ENCODE assay signal across 14 cellular contexts in genomic region chr11:126340960-126341709, GRCh38. TPM values are rescaled to one million over a fixed set of nuclear protein-coding genes. Genes with fewer than 3 reads are reported as not detected.
DNase-seq lines count a peak whose midpoint lies in the region; ATAC-seq, FAIRE-seq and TF ChIP-seq lines count a peak whose summit lies in the region.
"Had no signal": no experiment of that assay in that cellular context is flagged by ENCODE, and none has a peak within 500 bp of the region (broad histone marks: within the 10 kb centered on the region; RNA-seq: fewer than 3 reads in every experiment).

No MANE protein-coding gene starts in this region.

- intact Hi-C loops in PC-3 (cut with micrococcal nuclease) (no loop called here), endothelial cell of umbilical vein (cut with micrococcal nuclease) (no loop called here), spleen (cut with DNase I; ENCODE audit: low total_unique reads) (no loop called here)

- H3K36me3 ChIP-seq in PC-3 (ENCODE audit: low read depth, low read length) (peaks cover 14% of the 10 kb centered on the region; the same call in 1 of the 2 replicates), endothelial cell of umbilical vein (ENCODE audit: control insufficient read depth in 2 of 2, extremely low read depth in 1 of 2, insufficient read depth in 2 of 2, low read length in 2 of 2) (no peaks in the 10 kb centered on the region), spleen (peaks cover 0 to 95% (median 63%) of the 10 kb centered on the region in 6 donors)

- peaks cover 11% of the 10 kb centered on the region for H3K36me3 Mint-ChIP-seq in activated naive CD8-positive, alpha-beta T cell treated with anti-CD3 and anti-CD28 coated beads, Interleukin-2, amount 10 ng/mL, durations not matched to agents 7 days and 5 days
- H3K36me3 Mint-ChIP-seq in activated naive CD8-positive, alpha-beta T cell treated with anti-CD3 and anti-CD28 coated beads for 36 hours, result peaks cover 11% of the 10 kb centered on the region

- H3K4me3 Mint-ChIP-seq in activated naive CD8-positive, alpha-beta T cell treated with anti-CD3 and anti-CD28 coated beads, Interleukin-2, amount 10 ng/mL, durations not matched to agents 7 days and 5 days, result no peak overlapping the region
- no peak overlapping the region for H3K4me3 Mint-ChIP-seq in activated naive CD8-positive, alpha-beta T cell treated with anti-CD3 and anti-CD28 coated beads for 36 hours
- H3K4me3 Mint-ChIP-seq: T-cell had no signal

- H3K27me3 Mint-ChIP-seq in activated naive CD8-positive, alpha-beta T cell treated with anti-CD3 and anti-CD28 coated beads, Interleukin-2, amount 10 ng/mL, durations not matched to agents 7 days and 5 days, result no peaks in the 10 kb centered on the region
- no peaks in the 10 kb centered on the region for H3K27me3 Mint-ChIP-seq in activated naive CD8-positive, alpha-beta T cell treated with anti-CD3 and anti-CD28 coated beads for 36 hours
- H3K27me3 Mint-ChIP-seq: T-cell had no signal

- POLR2A ChIA-PET in activated naive CD8-positive, alpha-beta T cell treated with anti-CD3 and anti-CD28 coated beads, Interleukin-2, amount 10 ng/mL, durations not matched to agents 7 days and 5 days (lab: Charles Lee), result no interaction called here
- POLR2A ChIA-PET in PC-3 (lab: Charles Lee; ENCODE audit: unreplicated experiment), result no interaction called here
- POLR2A ChIA-PET in endothelial cell of umbilical vein (lab: Charles Lee), result interaction anchor here (1.0 kb wide), 1 partner anchor 13 kb away, joined by 3 read pairs; no protein-coding TSS in a partner anchor

- H3K27ac Mint-ChIP-seq in activated naive CD8-positive, alpha-beta T cell treated with anti-CD3 and anti-CD28 coated beads, Interleukin-2, amount 10 ng/mL, durations not matched to agents 7 days and 5 days, result peak overlapping the region; percentile 75
- no peak overlapping the region for H3K27ac Mint-ChIP-seq in activated naive CD8-positive, alpha-beta T cell treated with anti-CD3 and anti-CD28 coated beads for 36 hours

- H2AFZ ChIP-seq in PC-3 (ENCODE audit: low read length) (no peak overlapping the region), endothelial cell of umbilical vein (ENCODE audit: low read depth, low read length) (no peak overlapping the region)

- dilution Hi-C loops in endothelial cell of umbilical vein (cut with MboI; ENCODE audit: extremely low pct_ligation_motif_present, low sequenced_read_pairs), result no loop called here

- 81 to 89% (median 83%) methylated on average over 13 of the region's 13 CpGs for WGBS in spleen, 5 donors

- CTCF ChIA-PET in PC-3 (lab: Charles Lee), result no interaction called here
- CTCF ChIA-PET in endothelial cell of umbilical vein (lab: Charles Lee), result interaction anchor here (1.0 to 1.9 kb wide), 5 partner anchors 8 to 140 kb away, joined by 3 to 9 read pairs (median 6); partner anchors contain the start of gene ST3GAL4

- FAIRE-seq in endothelial cell of umbilical vein (lab: Jason Lieb, UNC), result no peak
- FAIRE-seq: GM18507 had no signal

- no peaks in the 10 kb centered on the region for H3K27me3 ChIP-seq in PC-3 (ENCODE audit: low read length)
- H3K27me3 ChIP-seq in endothelial cell of umbilical vein (ENCODE audit: control insufficient read depth in 2 of 2, insufficient read depth in 2 of 2, low read length in 2 of 2), result no peaks in the 10 kb centered on the region
- no peaks in the 10 kb centered on the region for H3K27me3 ChIP-seq in spleen (replicated peaks in 1 of 7)
- H3K27me3 ChIP-seq: ascending aorta had no signal

- H3K9me3 Mint-ChIP-seq in activated naive CD8-positive, alpha-beta T cell treated with anti-CD3 and anti-CD28 coated beads, Interleukin-2, amount 10 ng/mL, durations not matched to agents 7 days and 5 days, result no peaks in the 10 kb centered on the region
- H3K9me3 Mint-ChIP-seq in activated naive CD8-positive, alpha-beta T cell treated with anti-CD3 and anti-CD28 coated beads for 36 hours, result no peaks in the 10 kb centered on the region
- H3K9me3 Mint-ChIP-seq: T-cell had no signal

- H3K4me3 ChIP-seq in PC-3 (ENCODE audit: low read length), result no peak overlapping the region; the same call in 1 of the 2 replicates
- H3K4me3 ChIP-seq in endothelial cell of umbilical vein (replicated peaks in 1 of 3; ENCODE audit: insufficient read depth in 1 of 3, low read depth in 1 of 3, low read length in 3 of 3), result no peak overlapping the region
- no peak overlapping the region for H3K4me3 ChIP-seq in spleen
- H3K4me3 ChIP-seq: ascending aorta, K562 had no signal

- no peak for TF ChIP-seq CTCF in PC-3 (conservative IDR thresholded peaks at IDR 0.05; ENCODE audit: low read depth, low read length)
- no peak for TF ChIP-seq CTCF in endothelial cell of umbilical vein (IDR thresholded peaks at IDR 0.05; ENCODE audit: extremely low read depth in 1 of 2, insufficient read depth in 1 of 2, low read depth in 1 of 2, low read length in 2 of 2)
- no peak for TF ChIP-seq CTCF in spleen (IDR thresholded peaks at IDR 0.05 in 8 of 11, conservative IDR thresholded peaks at IDR 0.05 in 3 of 11)

- H3K4me2 ChIP-seq in PC-3 (ENCODE audit: low read length) (peak overlapping the region; percentile 66), endothelial cell of umbilical vein (ENCODE audit: insufficient read depth, low read length) (peak overlapping the region; percentile 31)

- H3K9ac ChIP-seq in PC-3 (ENCODE audit: low read length) (peak overlapping the region; percentile 79), endothelial cell of umbilical vein (replicated peaks; ENCODE audit: extremely low read depth, insufficient read depth, low read length) (no peak overlapping the region)

- no peak for ATAC-seq in activated naive CD8-positive, alpha-beta T cell treated with anti-CD3 and anti-CD28 coated beads, Interleukin-2, amount 10 ng/mL, durations not matched to agents 7 days and 5 days (ENCODE audit: low read depth)
- ATAC-seq in PC-3 (peak; percentile 4; the same call in 1 of the 2 replicates), GM19452 (IDR thresholded peaks at IDR 0.05; ENCODE audit: unreplicated experiment) (no peak)
- ATAC-seq: left lobe of liver, T-cell had no signal

- no peak for DNase-seq in activated naive CD8-positive, alpha-beta T cell treated with anti-CD3 and anti-CD28 coated beads, Interleukin-2, amount 10 ng/mL, durations not matched to agents 7 days and 5 days
- DNase-seq in activated naive CD8-positive, alpha-beta T cell treated with anti-CD3 and anti-CD28 coated beads for 36 hours, result no peak
- DNase-seq in PC-3, result peak; percentile 49
- DNase-seq in endothelial cell of umbilical vein (ENCODE audit: low read depth, low spot score), result no peak
- peak; percentile 24 for DNase-seq in spleen
- no peak for DNase-seq in nucleus accumbens (lab: John Stamatoyannopoulos, UW)
- DNase-seq in NCI-H345 treated with DMSO at 0.1 percent for 48 hours (lab: John Stamatoyannopoulos, UW; ENCODE audit: unreplicated experiment), result no peak
- DNase-seq: NCI-H1930, T-cell had no signal

- H3K9me2 ChIP-seq in PC-3 (replicated peaks; ENCODE audit: low read length), result no peaks in the 10 kb centered on the region

- peaks cover 23% of the 10 kb centered on the region for H3K4me1 Mint-ChIP-seq in activated naive CD8-positive, alpha-beta T cell treated with anti-CD3 and anti-CD28 coated beads, Interleukin-2, amount 10 ng/mL, durations not matched to agents 7 days and 5 days
- peaks cover 12% of the 10 kb centered on the region for H3K4me1 Mint-ChIP-seq in activated naive CD8-positive, alpha-beta T cell treated with anti-CD3 and anti-CD28 coated beads for 36 hours

- H3K9me1 ChIP-seq in endothelial cell of umbilical vein (replicated peaks; ENCODE audit: control insufficient read depth, extremely low read depth, insufficient read depth, low read length), result no peaks in the 10 kb centered on the region

- TSS peak; percentile 4 for BruUV-seq in PC-3 (replicated peaks; lab: Mats Ljungman, UMichigan)
- BruUV-seq in endothelial cell of umbilical vein (replicated peaks; lab: Mats Ljungman, UMichigan), result no TSS peak

- H3K27ac ChIP-seq in PC-3 (ENCODE audit: low read length) (peak overlapping the region; percentile 95), endothelial cell of umbilical vein (ENCODE audit: insufficient read depth, low read depth, low read length) (peak overlapping the region; percentile 53), spleen (peak overlapping the region in 6 of 8 donors; percentile 18 to 67 (median 42))
- H3K27ac ChIP-seq: ascending aorta had no signal

- H3F3A ChIP-seq in PC-3 (ENCODE audit: low read length, unreplicated experiment), result no peaks in the 10 kb centered on the region

- H3K79me2 ChIP-seq in PC-3 (ENCODE audit: low read length) (no peaks in the 10 kb centered on the region), endothelial cell of umbilical vein (ENCODE audit: control insufficient read depth, insufficient read depth, low read length) (no peaks in the 10 kb centered on the region)

- TF ChIP-seq POLR2A in endothelial cell of umbilical vein (IDR thresholded peaks at IDR 0.05; ENCODE audit: low read depth, low read length) (no peak), spleen (IDR thresholded peaks at IDR 0.05) (no peak)

- no peaks in the 10 kb centered on the region for H3K9me3 ChIP-seq in PC-3 (ENCODE audit: low read length)
- H3K9me3 ChIP-seq in endothelial cell of umbilical vein (replicated peaks; ENCODE audit: control insufficient read depth, insufficient read depth, low read length), result no peaks in the 10 kb centered on the region
- H3K9me3 ChIP-seq in spleen, result no peaks in the 10 kb centered on the region
- H3K9me3 ChIP-seq: ascending aorta had no signal

- H3K4me1 ChIP-seq in PC-3 (ENCODE audit: insufficient read depth, low read length), result peaks cover 43% of the 10 kb centered on the region
- peaks cover 51% of the 10 kb centered on the region for H3K4me1 ChIP-seq in endothelial cell of umbilical vein (ENCODE audit: control insufficient read depth, extremely low read depth, insufficient read depth, low read length)
- peaks cover 14 to 83% (median 50%) of the 10 kb centered on the region in 6 donors for H3K4me1 ChIP-seq in spleen
- H3K4me1 ChIP-seq: ascending aorta had no signal

- no peaks in the 10 kb centered on the region for H4K20me1 ChIP-seq in PC-3 (ENCODE audit: low read length)
- H4K20me1 ChIP-seq in endothelial cell of umbilical vein (replicated peaks; ENCODE audit: control insufficient read depth, extremely low read depth, insufficient read depth, low read length), result no peaks in the 10 kb centered on the region

RNA-seq across cellular contexts. Expression of gene ST3GAL4, which starts 14.4 kb away (rescaled TPM):
- 1 to 10 TPM; 6.3 to 8.5 TPM for total RNA-seq in activated naive CD8-positive, alpha-beta T cell treated with anti-CD3 and anti-CD28 coated beads, Interleukin-2, amount 10 ng/mL, durations not matched to agents 7 days and 5 days
- total RNA-seq in activated naive CD8-positive, alpha-beta T cell treated with anti-CD3 and anti-CD28 coated beads for 36 hours, result 10 to 100 TPM; 10.6 to 11.8 TPM
- total RNA-seq in PC-3 (2014; rRNA removed), result 126 and 148 TPM in 2 replicates
- 17.7 and 21.1 TPM in 2 replicates for total RNA-seq in endothelial cell of umbilical vein
- polyA plus RNA-seq in endothelial cell of umbilical vein, result 19.4 and 20.8 TPM in 2 replicates
- 22.6 and 25.1 TPM in 2 replicates for polyA plus RNA-seq in endothelial cell of umbilical vein (2011; cell fraction: cytosol; rRNA removed)
- polyA plus RNA-seq in endothelial cell of umbilical vein (2011; cell fraction: nucleus; rRNA removed), result 18.4 and 19.5 TPM in 2 replicates
- polyA plus RNA-seq in endothelial cell of umbilical vein (2012), result 14.4 and 15.3 TPM in 2 replicates
- 15.2 and 21.4 TPM in 2 replicates for polyA minus RNA-seq in endothelial cell of umbilical vein
- 28.7 TPM for polyA minus RNA-seq in endothelial cell of umbilical vein (2011; cell fraction: cytosol; rRNA and poly(A)+ RNA removed)
- polyA minus RNA-seq in endothelial cell of umbilical vein (2011; cell fraction: nucleus; rRNA and poly(A)+ RNA removed), result 8.4 and 8.9 TPM in 2 replicates
- 100 to 1,000 TPM in 1 of 7 donors, 10 to 100 TPM in 6; 41.2 to 102 (median 53.0) TPM for total RNA-seq in spleen
- polyA plus RNA-seq in spleen, result 10 to 100 TPM; 12.8 to 25.0 (median 22.4) TPM

RNA-seq across cellular contexts. Expression of gene DCPS, which starts 37.3 kb away (rescaled TPM):
- total RNA-seq in activated naive CD8-positive, alpha-beta T cell treated with anti-CD3 and anti-CD28 coated beads, Interleukin-2, amount 10 ng/mL, durations not matched to agents 7 days and 5 days, result 10 to 100 TPM; 27.4 to 29.1 TPM
- total RNA-seq in activated naive CD8-positive, alpha-beta T cell treated with anti-CD3 and anti-CD28 coated beads for 36 hours, result 10 to 100 TPM; 29.1 to 29.3 TPM
- 52.6 and 55.1 TPM in 2 replicates for total RNA-seq in PC-3 (2014; rRNA removed)
- total RNA-seq in endothelial cell of umbilical vein, result 19.6 and 21.8 TPM in 2 replicates
- polyA plus RNA-seq in endothelial cell of umbilical vein, result 34.2 and 36.0 TPM in 2 replicates
- 30.7 and 37.0 TPM in 2 replicates for polyA plus RNA-seq in endothelial cell of umbilical vein (2011; cell fraction: cytosol; rRNA removed)
- polyA plus RNA-seq in endothelial cell of umbilical vein (2011; cell fraction: nucleus; rRNA removed), result 13.5 and 15.9 TPM in 2 replicates
- 20.9 and 24.0 TPM in 2 replicates for polyA plus RNA-seq in endothelial cell of umbilical vein (2012)
- 14.7 and 15.8 TPM in 2 replicates for polyA minus RNA-seq in endothelial cell of umbilical vein
- polyA minus RNA-seq in endothelial cell of umbilical vein (2011; cell fraction: cytosol; rRNA and poly(A)+ RNA removed), result 28.3 TPM
- polyA minus RNA-seq in endothelial cell of umbilical vein (2011; cell fraction: nucleus; rRNA and poly(A)+ RNA removed), result 4.0 and 4.2 TPM in 2 replicates
- total RNA-seq in spleen, result 10 to 100 TPM; 17.4 to 30.8 (median 21.1) TPM
- 10 to 100 TPM; 23.9 to 35.2 (median 30.4) TPM for polyA plus RNA-seq in spleen

RNA-seq across cellular contexts. Expression of gene TIRAP, which starts 58.2 kb away (rescaled TPM):
- total RNA-seq in activated naive CD8-positive, alpha-beta T cell treated with anti-CD3 and anti-CD28 coated beads, Interleukin-2, amount 10 ng/mL, durations not matched to agents 7 days and 5 days, result 10 to 100 TPM; 15.6 to 18.8 TPM
- total RNA-seq in activated naive CD8-positive, alpha-beta T cell treated with anti-CD3 and anti-CD28 coated beads for 36 hours, result 1 to 10 TPM; 4.7 to 5.2 TPM
- total RNA-seq in PC-3 (2014; rRNA removed) (8.4 and 12.1 TPM in 2 replicates), endothelial cell of umbilical vein (8.7 and 11.0 TPM in 2 replicates), spleen (10 to 100 TPM; 15.4 to 23.5 (median 18.5) TPM)
- polyA plus RNA-seq in endothelial cell of umbilical vein (9.3 and 9.6 TPM in 2 replicates), spleen (1 to 10 TPM; 2.6 to 7.3 (median 3.0) TPM)
- polyA plus RNA-seq in endothelial cell of umbilical vein (2011; cell fraction: cytosol; rRNA removed), result 6.6 and 7.1 TPM in 2 replicates
- 7.1 TPM in 2 replicates for polyA plus RNA-seq in endothelial cell of umbilical vein (2011; cell fraction: nucleus; rRNA removed)
- polyA plus RNA-seq in endothelial cell of umbilical vein (2012), result 4.5 and 5.3 TPM in 2 replicates
- polyA minus RNA-seq in endothelial cell of umbilical vein, result 7.7 and 10.6 TPM in 2 replicates
- 5.8 TPM for polyA minus RNA-seq in endothelial cell of umbilical vein (2011; cell fraction: cytosol; rRNA and poly(A)+ RNA removed)
- 4.5 and 4.6 TPM in 2 replicates for polyA minus RNA-seq in endothelial cell of umbilical vein (2011; cell fraction: nucleus; rRNA and poly(A)+ RNA removed)

Comparison
In these comparisons a context has a peak if more than half of its experiments do, and no peak if none do; other contexts are left out.
1. DNase-seq: peak in PC-3 (single experiment) and spleen (single experiment); none in activated naive CD8-positive, alpha-beta T cell treated with anti-CD3 and anti-CD28 coated beads, Interleukin-2, amount 10 ng/mL, durations not matched to agents 7 days and 5 days (single experiment), activated naive CD8-positive, alpha-beta T cell treated with anti-CD3 and anti-CD28 coated beads for 36 hours (single experiment), endothelial cell of umbilical vein (single experiment), nucleus accumbens (0 of 56) and NCI-H345 treated with DMSO at 0.1 percent for 48 hours (single experiment).
2. H3K27ac ChIP-seq: peak in every context shown above with its lines; median percentile 95 in PC-3; 53 in endothelial cell of umbilical vein; 42 in spleen.